In genomic region chr16:4011225-4011939, GRCh38 we compare ENCODE assay signal across 12 cellular contexts.
A peak's percentile ranks its signal among the peaks of the same experiment; 100 is the strongest.
DNase-seq lines count a peak whose midpoint lies in the region; ATAC-seq and TF ChIP-seq lines count a peak whose summit lies in the region.
"Had no signal": no experiment of that assay in that cellular context is flagged by ENCODE, and none has a peak within 500 bp of the region (broad histone marks: within the 10 kb centered on the region; RNA-seq: fewer than 3 reads in every experiment).

No MANE protein-coding gene starts in this region.

- H3K36me3 Mint-ChIP-seq in endodermal cell (ENCODE audit: low read depth), result no peaks in the 10 kb centered on the region

- peak overlapping the region; percentile 53 to 91 (median 72) for H3K4me2 ChIP-seq in BLaER1 treated with 17β-estradiol and CSF1 and Interleukin-3, amounts not matched to agents 10 nM and 100 nM
- peak overlapping the region; percentile 32 for H3K4me2 ChIP-seq in mesenchymal stem cell (ENCODE audit: low read length, poor library complexity, severe bottlenecking)

- no peak overlapping the region for H3K4ac ChIP-seq in mesenchymal stem cell (ENCODE audit: low read depth in 1 of 2, low read length in 2 of 2)

- no peak for ATAC-seq in GM21717 (IDR thresholded peaks at IDR 0.05; ENCODE audit: unreplicated experiment)

- H3K79me1 ChIP-seq in mesenchymal stem cell (replicated peaks; ENCODE audit: low read length, poor library complexity, severe bottlenecking), result peaks cover 4% of the 10 kb centered on the region

- H3K18ac ChIP-seq in mesenchymal stem cell (ENCODE audit: low read depth in 1 of 2, low read length in 2 of 2), result peak overlapping the region in 1 of 2 experiments; percentile 29

- H3K4me1 ChIP-seq in BLaER1 treated with 17β-estradiol and CSF1 and Interleukin-3, amounts not matched to agents 10 nM and 100 nM, result peaks cover 39 to 87% (median 67%) of the 10 kb centered on the region in 10 experiments
- H3K4me1 ChIP-seq in endodermal cell (ENCODE audit: control insufficient read depth, insufficient read depth, low read length) (no peaks in the 10 kb centered on the region), mesenchymal stem cell (ENCODE audit: control insufficient read depth, insufficient read depth, low read depth, low read length) (peaks cover 28% of the 10 kb centered on the region)

- peak overlapping the region; percentile 35 for H2BK15ac ChIP-seq in mesenchymal stem cell (ENCODE audit: low read depth, poor library complexity, severe bottlenecking)

- H4K20me1 ChIP-seq in BLaER1 treated with 17β-estradiol and CSF1 and Interleukin-3, amounts not matched to agents 10 nM and 100 nM, result peaks cover 0 to 41% (median 3%) of the 10 kb centered on the region in 11 experiments; a peak in 5 of 22 replicates

- 76 to 79% methylated on average over 5 to 20 of the region's 20 CpGs for WGBS in endodermal cell (ENCODE audit: insufficient coverage in 1 of 2, insufficient read length in 1 of 2), 2 experiments
- 76% methylated on average over 20 of the region's 20 CpGs for WGBS in mesenchymal stem cell

- peak overlapping the region; percentile 78 for H4K91ac ChIP-seq in mesenchymal stem cell (ENCODE audit: low read length)

- peak overlapping the region; percentile 70 for H2AK5ac ChIP-seq in mesenchymal stem cell (ENCODE audit: low read length, severe bottlenecking)

- TF ChIP-seq CTCF in NB4 (IDR thresholded peaks at IDR 0.05; ENCODE audit: low read depth, low read length), result no peak
- no peak for TF ChIP-seq CTCF in endodermal cell (conservative IDR thresholded peaks at IDR 0.05)

- peak overlapping the region in 2 of 10 experiments; percentile 18 to 46; a peak in 2 of 20 replicates for H3K4me3 ChIP-seq in BLaER1 treated with 17β-estradiol and CSF1 and Interleukin-3, amounts not matched to agents 10 nM and 100 nM
- H3K4me3 ChIP-seq in NB4 (ENCODE audit: low read depth, low read length) (no peak overlapping the region), endodermal cell (ENCODE audit: low read length) (no peak overlapping the region), mesenchymal stem cell (ENCODE audit: insufficient read depth in 1 of 2, low read depth in 1 of 2, low read length in 2 of 2) (no peak overlapping the region)
- H3K4me3 ChIP-seq: dorsolateral prefrontal cortex had no signal

- no peak overlapping the region for H2BK5ac ChIP-seq in mesenchymal stem cell (ENCODE audit: low read depth, low read length, poor library complexity, severe bottlenecking)

- H2AFZ ChIP-seq in mesenchymal stem cell (ENCODE audit: low read depth, low read length), result no peak overlapping the region

- no peak overlapping the region for H3K14ac ChIP-seq in mesenchymal stem cell (ENCODE audit: low read length in 2 of 2)

- peak overlapping the region in 9 of 11 experiments; percentile 19 to 69 (median 56); a peak in 18 of 22 replicates for H3K9ac ChIP-seq in BLaER1 treated with 17β-estradiol and CSF1 and Interleukin-3, amounts not matched to agents 10 nM and 100 nM
- H3K9ac ChIP-seq in endodermal cell (ENCODE audit: extremely low read depth, low read length, poor library complexity, severe bottlenecking), result no peak overlapping the region
- H3K9ac ChIP-seq in mesenchymal stem cell (ENCODE audit: low read length), result no peak overlapping the region

- peaks cover 11 to 57% (median 43%) of the 10 kb centered on the region in 11 experiments; a peak in 20 of 22 replicates for H3K36me3 ChIP-seq in BLaER1 treated with 17β-estradiol and CSF1 and Interleukin-3, amounts not matched to agents 10 nM and 100 nM
- H3K36me3 ChIP-seq in endodermal cell (ENCODE audit: control insufficient read depth, insufficient read depth, low read length) (no peaks in the 10 kb centered on the region), mesenchymal stem cell (ENCODE audit: control insufficient read depth in 1 of 2, insufficient read depth in 2 of 2, low read depth in 1 of 2, low read length in 2 of 2) (peaks cover 0 to under 1% of the 10 kb centered on the region in 2 experiments)

- peak overlapping the region in 10 of 11 experiments; percentile 54 to 81 (median 70); a peak in 20 of 22 replicates for H3K27ac ChIP-seq in BLaER1 treated with 17β-estradiol and CSF1 and Interleukin-3, amounts not matched to agents 10 nM and 100 nM
- no peak overlapping the region for H3K27ac ChIP-seq in endodermal cell (ENCODE audit: low read depth, low read length)
- peak overlapping the region; percentile 20 for H3K27ac ChIP-seq in mesenchymal stem cell (ENCODE audit: low read length, poor library complexity, severe bottlenecking)

- DNase-seq in NB4 (ENCODE audit: low read depth) (peak; percentile 85), endodermal cell (peak; percentile 77), mesenchymal stem cell (no peak), NCI-H2171 treated with DMSO at 0.1 percent for 48 hours (lab: John Stamatoyannopoulos, UW) (no peak), D341Med (ENCODE audit: low spot score) (no peak)
- DNase-seq in activated CD4-positive, alpha-beta T cell treated with anti-CD3 and anti-CD28 coated beads for 48 hours, result no peak
- DNase-seq: activated naive CD4-positive, alpha-beta T cell; dorsolateral prefrontal cortex; NCI-H226; stimulated activated CD4-positive, alpha-beta T cell treated with anti-CD3 and anti-CD28 coated beads, Interleukin-15, amount 100 ng/mL, for 24 hours had no signal

- no peaks in the 10 kb centered on the region for H3K27me3 ChIP-seq in BLaER1 treated with 17β-estradiol and CSF1 and Interleukin-3, amounts not matched to agents 10 nM and 100 nM
- H3K27me3 ChIP-seq in endodermal cell (ENCODE audit: control insufficient read depth, insufficient read depth, low read length, poor library complexity, severe bottlenecking) (no peaks in the 10 kb centered on the region), mesenchymal stem cell (ENCODE audit: control insufficient read depth in 1 of 2, insufficient read depth in 1 of 2, low read length in 2 of 2) (no peaks in the 10 kb centered on the region)
- H3K27me3 ChIP-seq: dorsolateral prefrontal cortex had no signal

- H2BK12ac ChIP-seq in mesenchymal stem cell (ENCODE audit: low read length in 2 of 2), result peak overlapping the region in 1 of 2 experiments; percentile 24

- H3K9me3 ChIP-seq in BLaER1 treated with 17β-estradiol and CSF1 and Interleukin-3, amounts not matched to agents 10 nM and 100 nM (replicated peaks in 1 of 11), result no peaks in the 10 kb centered on the region
- no peaks in the 10 kb centered on the region for H3K9me3 ChIP-seq in endodermal cell (ENCODE audit: control insufficient read depth, low read length)
- no peaks in the 10 kb centered on the region for H3K9me3 ChIP-seq in mesenchymal stem cell (ENCODE audit: control insufficient read depth, low read length)

- no peaks in the 10 kb centered on the region for H3K27me3 Mint-ChIP-seq in endodermal cell (ENCODE audit: insufficient read depth)

- H3K23ac ChIP-seq in mesenchymal stem cell (ENCODE audit: low read length in 2 of 2), result no peak overlapping the region

- no peak overlapping the region for H2BK120ac ChIP-seq in mesenchymal stem cell (ENCODE audit: low read depth, low read length)

- no peak overlapping the region for H3K27ac Mint-ChIP-seq in endodermal cell

- no peaks in the 10 kb centered on the region for H3K9me3 Mint-ChIP-seq in endodermal cell

- peaks cover 9% of the 10 kb centered on the region for H3K4me1 Mint-ChIP-seq in endodermal cell

- H4K8ac ChIP-seq in mesenchymal stem cell (ENCODE audit: low read length), result peak overlapping the region; percentile 71

- TF ChIP-seq POLR2A in NB4 (IDR thresholded peaks at IDR 0.05; ENCODE audit: extremely low read depth, insufficient read length), result no peak

- H3K4me3 Mint-ChIP-seq in endodermal cell, result no peak overlapping the region

Comparison
In these comparisons a context has a peak if more than half of its experiments do, and no peak if none do; other contexts are left out.
1. H3K9ac ChIP-seq: peak in BLaER1 treated with 17β-estradiol and CSF1 and Interleukin-3, amounts not matched to agents 10 nM and 100 nM (9 of 11); none in endodermal cell (single experiment) and mesenchymal stem cell (single experiment).
2. DNase-seq: peak in NB4 (single experiment) and endodermal cell (single experiment); none in mesenchymal stem cell (single experiment), activated CD4-positive, alpha-beta T cell treated with anti-CD3 and anti-CD28 coated beads for 48 hours (single experiment), NCI-H2171 treated with DMSO at 0.1 percent for 48 hours (single experiment) and D341Med (single experiment).